ENCODE assay signal across 8 cellular contexts in the genomic region with DNA sequence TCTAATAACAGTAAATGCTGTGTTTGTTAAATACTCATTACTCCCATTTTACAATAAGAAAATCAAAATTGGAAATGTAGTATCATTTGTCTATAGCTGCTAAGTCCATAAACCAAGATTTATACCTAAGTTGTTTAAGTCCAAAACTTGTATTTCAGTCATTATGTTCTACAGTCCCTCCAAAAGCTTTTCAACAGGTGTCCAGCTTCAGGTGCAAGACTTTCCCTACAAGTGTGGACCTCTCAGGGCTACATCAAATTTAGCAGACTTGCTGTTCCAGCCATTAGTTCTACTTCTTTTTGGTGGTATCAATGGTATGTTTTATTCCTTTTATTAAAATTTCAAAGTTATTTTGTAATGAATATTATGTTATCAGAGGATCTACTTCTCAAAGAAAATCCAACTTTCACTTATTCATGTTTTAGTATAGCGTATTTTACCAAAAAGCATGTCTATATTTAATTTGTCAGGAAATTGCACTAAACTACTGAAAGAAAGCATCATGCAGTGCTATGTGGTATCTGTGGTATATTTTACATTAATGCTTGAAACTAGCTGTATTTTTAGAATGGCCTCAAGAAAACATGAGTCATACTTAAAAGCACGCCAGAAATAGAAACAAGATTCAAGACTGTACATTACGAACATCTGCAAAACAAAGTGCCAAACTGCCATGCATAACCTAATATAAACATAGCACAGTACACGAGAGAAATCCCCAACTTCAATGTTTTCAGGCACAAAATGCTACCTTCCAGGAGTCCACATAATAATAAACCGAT. TPM values are rescaled to one million over a fixed set of nuclear protein-coding genes. Genes with fewer than 3 reads are reported as not detected.
A peak's percentile ranks its signal among the peaks of the same experiment; 100 is the strongest.
DNase-seq lines count a peak whose midpoint lies in the region; ATAC-seq and TF ChIP-seq lines count a peak whose summit lies in the region.

No MANE protein-coding gene starts in this region.

- H3K36me3 ChIP-seq in DND-41 (ENCODE audit: insufficient read depth, low read length), result no peaks in the 10 kb centered on the region
- H3K36me3 ChIP-seq in BE2C, result no peaks in the 10 kb centered on the region

- ATAC-seq in DND-41 (ENCODE audit: insufficient read depth, low read depth) (peak; percentile 84), GM19463 (IDR thresholded peaks at IDR 0.05; ENCODE audit: unreplicated experiment) (peak; percentile 92), HG03457 (IDR thresholded peaks at IDR 0.05; ENCODE audit: unreplicated experiment) (peak; percentile 88)

- peak overlapping the region; percentile 91 for H3K27ac Mint-ChIP-seq in activated CD4-positive, alpha-beta memory T cell treated with anti-CD3 and anti-CD28 coated beads, Interleukin-2, amount 10 ng/mL, durations not matched to agents 7 days and 5 days
- H3K27ac Mint-ChIP-seq in type B pancreatic cell, result no peak overlapping the region

- DNase-seq in DND-41 (no peak), iris pigment epithelial cell (ENCODE audit: low read depth) (peak; percentile 93), type B pancreatic cell (ENCODE audit: extremely low spot score, unreplicated experiment) (no peak), BE2C (no peak)
- DNase-seq in activated CD4-positive, alpha-beta memory T cell treated with anti-CD3 and anti-CD28 coated beads, Interleukin-2, amount 10 ng/mL, durations not matched to agents 7 days and 5 days, result no peak
- DNase-seq in effector CD4-positive, alpha-beta T cell, result no peak

- peaks cover 21% of the 10 kb centered on the region; the same call in 1 of the 2 replicates for H4K20me1 ChIP-seq in DND-41 (ENCODE audit: insufficient read depth, low read length)

- peaks cover 27% of the 10 kb centered on the region for H3K4me1 Mint-ChIP-seq in activated CD4-positive, alpha-beta memory T cell treated with anti-CD3 and anti-CD28 coated beads, Interleukin-2, amount 10 ng/mL, durations not matched to agents 7 days and 5 days
- H3K4me1 Mint-ChIP-seq in type B pancreatic cell (ENCODE audit: unreplicated experiment), result peaks cover 14% of the 10 kb centered on the region

- no peaks in the 10 kb centered on the region for H3K9me3 ChIP-seq in DND-41 (ENCODE audit: insufficient read depth, low read length, severe bottlenecking)
- H3K9me3 ChIP-seq in BE2C, result no peaks in the 10 kb centered on the region

- H3K36me3 Mint-ChIP-seq in activated CD4-positive, alpha-beta memory T cell treated with anti-CD3 and anti-CD28 coated beads, Interleukin-2, amount 10 ng/mL, durations not matched to agents 7 days and 5 days (ENCODE audit: low read depth), result peaks cover 16% of the 10 kb centered on the region
- H3K36me3 Mint-ChIP-seq in type B pancreatic cell, result peaks cover 5% of the 10 kb centered on the region

- H3K27me3 ChIP-seq in DND-41 (ENCODE audit: insufficient read depth, low read length, poor library complexity), result no peaks in the 10 kb centered on the region
- no peaks in the 10 kb centered on the region for H3K27me3 ChIP-seq in BE2C

- peak overlapping the region; percentile 60 for H3K4me3 Mint-ChIP-seq in activated CD4-positive, alpha-beta memory T cell treated with anti-CD3 and anti-CD28 coated beads, Interleukin-2, amount 10 ng/mL, durations not matched to agents 7 days and 5 days
- H3K4me3 Mint-ChIP-seq in type B pancreatic cell, result no peak overlapping the region

- no peak overlapping the region for H3K4me3 ChIP-seq in DND-41 (ENCODE audit: low read depth in 1 of 2, low read length in 2 of 2)
- H3K4me3 ChIP-seq in BE2C (ENCODE audit: low read depth, low read length), result no peak overlapping the region

- CTCF ChIA-PET in activated CD4-positive, alpha-beta memory T cell treated with anti-CD3 and anti-CD28 coated beads, Interleukin-2, amount 10 ng/mL, durations not matched to agents 7 days and 5 days (lab: Charles Lee), result interaction anchor here (0.8 kb wide), 1 partner anchor 130 kb away, joined by 3 read pairs; no protein-coding TSS in a partner anchor

- H3K9me3 Mint-ChIP-seq in activated CD4-positive, alpha-beta memory T cell treated with anti-CD3 and anti-CD28 coated beads, Interleukin-2, amount 10 ng/mL, durations not matched to agents 7 days and 5 days, result peaks cover under 1% of the 10 kb centered on the region
- H3K9me3 Mint-ChIP-seq in type B pancreatic cell, result no peaks in the 10 kb centered on the region

- no peak overlapping the region for H3K27ac ChIP-seq in DND-41 (ENCODE audit: low read length)

- no peak overlapping the region for H3K9ac ChIP-seq in DND-41 (ENCODE audit: low read depth, low read length)

- no peak overlapping the region for H2AFZ ChIP-seq in DND-41 (ENCODE audit: low read depth, low read length)

- H3K4me1 ChIP-seq in DND-41 (ENCODE audit: insufficient read depth, low read length) (peaks cover 6% of the 10 kb centered on the region; the same call in 1 of the 2 replicates), BE2C (peaks cover 13% of the 10 kb centered on the region)

- H3K79me2 ChIP-seq in DND-41 (ENCODE audit: insufficient read depth, low read length), result peaks cover 26% of the 10 kb centered on the region

- H3K4me2 ChIP-seq in DND-41 (ENCODE audit: insufficient read depth, low read length), result no peak overlapping the region

- no peaks in the 10 kb centered on the region for H3K27me3 Mint-ChIP-seq in activated CD4-positive, alpha-beta memory T cell treated with anti-CD3 and anti-CD28 coated beads, Interleukin-2, amount 10 ng/mL, durations not matched to agents 7 days and 5 days
- no peaks in the 10 kb centered on the region for H3K27me3 Mint-ChIP-seq in type B pancreatic cell

- TF ChIP-seq CTCF in DND-41 (IDR thresholded peaks at IDR 0.05; ENCODE audit: borderline replicate concordance, extremely low read depth, low read length, poor library complexity, severe bottlenecking), result no peak
- no peak for TF ChIP-seq CTCF in type B pancreatic cell (conservative IDR thresholded peaks at IDR 0.05)
- no peak for TF ChIP-seq CTCF in BE2C (IDR thresholded peaks at IDR 0.05; ENCODE audit: low read depth, low read length)

- POLR2A ChIA-PET in activated CD4-positive, alpha-beta memory T cell treated with anti-CD3 and anti-CD28 coated beads, Interleukin-2, amount 10 ng/mL, durations not matched to agents 7 days and 5 days (lab: Charles Lee), result interaction anchor here (1.2 to 2.4 kb wide), 3 partner anchors 15 to 56 kb away, joined by 3 to 16 read pairs (median 5); a partner anchor contains a TSS

RNA-seq across cellular contexts. Expression of a gene that starts 44.5 kb away (rescaled TPM):
- 10 to 100 TPM; 13.5 to 14.4 TPM for total RNA-seq in activated CD4-positive, alpha-beta memory T cell treated with anti-CD3 and anti-CD28 coated beads, Interleukin-2, amount 10 ng/mL, durations not matched to agents 7 days and 5 days
- total RNA-seq in type B pancreatic cell (ENCODE audit: low replicate concordance), result 15.1 and 19.6 TPM in 2 replicates
- polyA plus RNA-seq in BE2C (2012; ENCODE audit: insufficient read depth, insufficient read length, low read depth), result 8.2 TPM
